Comparison of ENCODE assay signal across 26 cellular contexts in genomic region chr12:27723212-27723611, GRCh38. TPM values are rescaled to one million over a fixed set of nuclear protein-coding genes. Genes with fewer than 3 reads are reported as not detected.
"Had no signal": no experiment of that assay in that cellular context is flagged by ENCODE, and none has a peak within 500 bp of the region (broad histone marks: within the 10 kb centered on the region; RNA-seq: fewer than 3 reads in every experiment).

No MANE protein-coding gene starts in this region.

- H3K9me3 ChIP-seq: MG63 had no signal

- DNase-seq: activated CD4-positive, alpha-beta T cell treated with anti-CD3 and anti-CD28 coated beads, Interleukin-2, amount 50 U/mL, for 48 hours; activated CD4-positive, CD25-positive, alpha-beta regulatory T cell; activated CD8-positive, alpha-beta memory T cell treated with anti-CD3 and anti-CD28 coated beads, Interleukin-2, amount 10 ng/mL, durations not matched to agents 7 days and 5 days; activated gamma-delta T cell treated with Interleukin-2 at 50 U/mL for 16 hours; activated naive CD4-positive, alpha-beta T cell treated with anti-CD3 and anti-CD28 coated beads, Interleukin-2, amount 10 ng/mL, durations not matched to agents 7 days and 5 days; activated naive CD8-positive, alpha-beta T cell treated with anti-CD3 and anti-CD28 coated beads for 36 hours; activated T-cell treated with anti-CD3 and anti-CD28 coated beads, Interleukin-2, amount 50 U/mL, for 48 hours; aorta; central memory CD4-positive, alpha-beta T cell; MG63; NCI-H1105 treated with DMSO at 0.1 percent for 48 hours; NCI-H1436 treated with DMSO at 0.1 percent for 48 hours; NCI-H187; NCI-H2081; NCI-H510A treated with DMSO at 0.1 percent for 48 hours; NCI-H69; NK-92 treated with Interleukin-12 subunit alpha and Interleukin-12 subunit beta, amount 100 ng/mL, for 24 hours; PC-3; SHP77 treated with DMSO at 0.1 percent for 48 hours; T1000 had no signal

- H3K4me3 ChIP-seq: MG63 had no signal

- H3K4me1 Mint-ChIP-seq: activated naive CD4-positive, alpha-beta T cell treated with anti-CD3 and anti-CD28 coated beads, Interleukin-2, amount 10 ng/mL, durations not matched to agents 7 days and 5 days had no signal

- H3K27ac Mint-ChIP-seq: activated CD8-positive, alpha-beta memory T cell treated with anti-CD3 and anti-CD28 coated beads, Interleukin-2, amount 10 ng/mL, durations not matched to agents 7 days and 5 days; activated naive CD4-positive, alpha-beta T cell treated with anti-CD3 and anti-CD28 coated beads, Interleukin-2, amount 10 ng/mL, durations not matched to agents 7 days and 5 days; activated naive CD8-positive, alpha-beta T cell treated with anti-CD3 and anti-CD28 coated beads for 36 hours; activated T-helper 2 cell treated with anti-CD3 and anti-CD28 coated beads, Interferon-gamma antibody, Interleukin-2, Interleukin-4, amounts not matched to agents 10 μg/mL and 5 μg/mL and 100 μg/mL, durations not matched to agents 14 hours and 24 hours and 36 hours; T-helper 1 cell treated with Interleukin-12 subunit alpha and Interleukin-12 subunit beta and Interleukin-4 antibody, amounts not matched to agents 30 μg/mL and 1 μg/mL, for 36 hours had no signal

- H3K4me2 ChIP-seq: KMS-11 had no signal

- H3K4me3 Mint-ChIP-seq: activated CD8-positive, alpha-beta memory T cell treated with anti-CD3 and anti-CD28 coated beads, Interleukin-2, amount 10 ng/mL, durations not matched to agents 7 days and 5 days; activated naive CD4-positive, alpha-beta T cell treated with anti-CD3 and anti-CD28 coated beads, Interleukin-2, amount 10 ng/mL, durations not matched to agents 7 days and 5 days; activated naive CD8-positive, alpha-beta T cell treated with anti-CD3 and anti-CD28 coated beads for 36 hours; T-helper 1 cell treated with Interleukin-12 subunit alpha and Interleukin-12 subunit beta and Interleukin-4 antibody, amounts not matched to agents 30 μg/mL and 1 μg/mL, for 36 hours had no signal

- H3K27me3 Mint-ChIP-seq: activated CD8-positive, alpha-beta memory T cell treated with anti-CD3 and anti-CD28 coated beads, Interleukin-2, amount 10 ng/mL, durations not matched to agents 7 days and 5 days; activated naive CD4-positive, alpha-beta T cell treated with anti-CD3 and anti-CD28 coated beads, Interleukin-2, amount 10 ng/mL, durations not matched to agents 7 days and 5 days; activated naive CD8-positive, alpha-beta T cell treated with anti-CD3 and anti-CD28 coated beads for 36 hours had no signal

- H3K9ac ChIP-seq: KMS-11 had no signal

- ATAC-seq: activated CD8-positive, alpha-beta memory T cell treated with anti-CD3 and anti-CD28 coated beads, Interleukin-2, amount 10 ng/mL, durations not matched to agents 7 days and 5 days; PC-3 had no signal

- H3K27me3 ChIP-seq: MG63 had no signal

- H3K27ac ChIP-seq: KMS-11, VCaP had no signal

- H3K9me3 Mint-ChIP-seq: activated naive CD4-positive, alpha-beta T cell treated with anti-CD3 and anti-CD28 coated beads, Interleukin-2, amount 10 ng/mL, durations not matched to agents 7 days and 5 days; activated naive CD8-positive, alpha-beta T cell treated with anti-CD3 and anti-CD28 coated beads for 36 hours; activated T-helper 2 cell treated with anti-CD3 and anti-CD28 coated beads, Interferon-gamma antibody, Interleukin-2, Interleukin-4, amounts not matched to agents 10 μg/mL and 5 μg/mL and 100 μg/mL, durations not matched to agents 14 hours and 24 hours and 36 hours; T-helper 1 cell treated with Interleukin-12 subunit alpha and Interleukin-12 subunit beta and Interleukin-4 antibody, amounts not matched to agents 30 μg/mL and 1 μg/mL, for 36 hours had no signal

RNA-seq across cellular contexts. Expression of gene MANSC4, which starts 56.8 kb away (rescaled TPM):
- total RNA-seq: activated CD8-positive, alpha-beta memory T cell treated with anti-CD3 and anti-CD28 coated beads, Interleukin-2, amount 10 ng/mL, durations not matched to agents 7 days and 5 days; activated naive CD8-positive, alpha-beta T cell treated with anti-CD3 and anti-CD28 coated beads for 36 hours; activated T-helper 2 cell treated with anti-CD3 and anti-CD28 coated beads, Interferon-gamma antibody, Interleukin-2, Interleukin-4, amounts not matched to agents 10 μg/mL and 5 μg/mL and 100 μg/mL, durations not matched to agents 14 hours and 24 hours and 36 hours; aorta; bronchial epithelial cell; chondrocyte had no signal
